ENCODE assay signal across 14 cellular contexts in genomic region chr7:101934618-101935017, GRCh38.
DNase-seq lines count a peak whose midpoint lies in the region; ATAC-seq and TF ChIP-seq lines count a peak whose summit lies in the region.
"Had no signal": no experiment of that assay in that cellular context is flagged by ENCODE, and none has a peak within 500 bp of the region (broad histone marks: within the 10 kb centered on the region; RNA-seq: fewer than 3 reads in every experiment).

No MANE protein-coding gene starts in this region.

- ATAC-seq in natural killer cell treated with Interleukin-12 subunit alpha and Interleukin-12 subunit beta and Interleukin-15 and Interleukin-18, amount 100 ng/mL, for 72 hours = no peak
- ATAC-seq in natural killer cell = no peak
- peak; percentile 10 to 16 for ATAC-seq in right cardiac atrium
- no peak for ATAC-seq in GM18502 (IDR thresholded peaks at IDR 0.05; ENCODE audit: poor library complexity, unreplicated experiment)

- intact Hi-C loops in natural killer cell (cut with micrococcal nuclease) (no loop called here), right cardiac atrium (cut with DNase I) (loop anchor here in 1 of 4 donors (10.0 kb wide), 1 partner anchor 120 kb away; the partner anchor contains the start of gene CUX1), posterior vena cava (cut with DNase I) (no loop called here)

- H3K9me3 ChIP-seq in right cardiac atrium (ENCODE audit: control insufficient read depth, low read length) = no peaks in the 10 kb centered on the region

- peaks cover 0 to 11% of the 10 kb centered on the region in 2 donors for H3K4me1 Mint-ChIP-seq in natural killer cell treated with Interleukin-12 subunit alpha and Interleukin-12 subunit beta and Interleukin-15 and Interleukin-18, amount 100 ng/mL, for 72 hours (ENCODE audit: low read depth in 2 of 2)
- peaks cover 11 to 14% of the 10 kb centered on the region in 2 donors for H3K4me1 Mint-ChIP-seq in natural killer cell

- peak; percentile 44 for DNase-seq in natural killer cell treated with Interleukin-12 subunit alpha and Interleukin-12 subunit beta and Interleukin-15 and Interleukin-18, amount 100 ng/mL, for 72 hours (ENCODE audit: low spot score)
- DNase-seq in natural killer cell (no peak), right cardiac atrium (peak in 2 of 3 donors; percentile 76 to 81), posterior vena cava (ENCODE audit: low spot score) (peak; percentile 59), GM20000 (ENCODE audit: low spot score) (no peak), NCI-H82 treated with DMSO at 0.1 percent for 48 hours (lab: John Stamatoyannopoulos, UW; ENCODE audit: unreplicated experiment) (no peak), RPMI8226 (no peak)
- DNase-seq: 8988T; activated CD4-positive, alpha-beta T cell treated with anti-CD3 and anti-CD28 coated beads, Interleukin-2, amount 50 U/mL, for 4 hours; NCI-H1105; NCI-H69 had no signal

- H3K4me3 ChIP-seq in right cardiac atrium (ENCODE audit: low read length) = peak overlapping the region; percentile 23
- H3K4me3 ChIP-seq: skin epidermis had no signal

- H3K4me3 Mint-ChIP-seq in natural killer cell treated with Interleukin-12 subunit alpha and Interleukin-12 subunit beta and Interleukin-15 and Interleukin-18, amount 100 ng/mL, for 72 hours = no peak overlapping the region
- H3K4me3 Mint-ChIP-seq in natural killer cell = no peak overlapping the region

- H3K27me3 Mint-ChIP-seq in natural killer cell treated with Interleukin-12 subunit alpha and Interleukin-12 subunit beta and Interleukin-15 and Interleukin-18, amount 100 ng/mL, for 72 hours = no peaks in the 10 kb centered on the region
- H3K27me3 Mint-ChIP-seq in natural killer cell (ENCODE audit: low read depth in 2 of 2) = no peaks in the 10 kb centered on the region
- H3K27me3 Mint-ChIP-seq: memory B cell had no signal

- WGBS in right cardiac atrium = 27% methylated on average over 11 of the region's 11 CpGs

- no peak overlapping the region for H3K27ac Mint-ChIP-seq in natural killer cell treated with Interleukin-12 subunit alpha and Interleukin-12 subunit beta and Interleukin-15 and Interleukin-18, amount 100 ng/mL, for 72 hours
- no peak overlapping the region for H3K27ac Mint-ChIP-seq in natural killer cell
- H3K27ac Mint-ChIP-seq: memory B cell had no signal

- H3K9me3 Mint-ChIP-seq in natural killer cell treated with Interleukin-12 subunit alpha and Interleukin-12 subunit beta and Interleukin-15 and Interleukin-18, amount 100 ng/mL, for 72 hours = no peaks in the 10 kb centered on the region
- H3K9me3 Mint-ChIP-seq in natural killer cell = no peaks in the 10 kb centered on the region

- no peaks in the 10 kb centered on the region for H3K27me3 ChIP-seq in right cardiac atrium (ENCODE audit: control insufficient read depth, insufficient read depth)

- no peaks in the 10 kb centered on the region for H3K36me3 Mint-ChIP-seq in natural killer cell treated with Interleukin-12 subunit alpha and Interleukin-12 subunit beta and Interleukin-15 and Interleukin-18, amount 100 ng/mL, for 72 hours
- no peaks in the 10 kb centered on the region for H3K36me3 Mint-ChIP-seq in natural killer cell

- peaks cover 12% of the 10 kb centered on the region for H3K4me1 ChIP-seq in right cardiac atrium (ENCODE audit: control insufficient read depth, insufficient read depth, low read length)

- peak overlapping the region; percentile 80 for H3K27ac ChIP-seq in right cardiac atrium (ENCODE audit: low read length)

- TF ChIP-seq CTCF in natural killer cell (IDR thresholded peaks at IDR 0.05) (no peak), GM20000 (IDR thresholded peaks at IDR 0.05; ENCODE audit: extremely low read depth, missing control alignments) (no peak)

Comparison
In these comparisons a context has a peak if more than half of its experiments do, and no peak if none do; other contexts are left out.
1. DNase-seq: peak in natural killer cell treated with Interleukin-12 subunit alpha and Interleukin-12 subunit beta and Interleukin-15 and Interleukin-18, amount 100 ng/mL, for 72 hours (single experiment), right cardiac atrium (2 of 3) and posterior vena cava (single experiment); none in natural killer cell (single experiment), GM20000 (single experiment), NCI-H82 treated with DMSO at 0.1 percent for 48 hours (single experiment) and RPMI8226 (single experiment).
2. ATAC-seq: peak in right cardiac atrium (2 of 2); none in natural killer cell treated with Interleukin-12 subunit alpha and Interleukin-12 subunit beta and Interleukin-15 and Interleukin-18, amount 100 ng/mL, for 72 hours (0 of 2), natural killer cell (0 of 3) and GM18502 (single experiment).